In the genomic region with DNA sequence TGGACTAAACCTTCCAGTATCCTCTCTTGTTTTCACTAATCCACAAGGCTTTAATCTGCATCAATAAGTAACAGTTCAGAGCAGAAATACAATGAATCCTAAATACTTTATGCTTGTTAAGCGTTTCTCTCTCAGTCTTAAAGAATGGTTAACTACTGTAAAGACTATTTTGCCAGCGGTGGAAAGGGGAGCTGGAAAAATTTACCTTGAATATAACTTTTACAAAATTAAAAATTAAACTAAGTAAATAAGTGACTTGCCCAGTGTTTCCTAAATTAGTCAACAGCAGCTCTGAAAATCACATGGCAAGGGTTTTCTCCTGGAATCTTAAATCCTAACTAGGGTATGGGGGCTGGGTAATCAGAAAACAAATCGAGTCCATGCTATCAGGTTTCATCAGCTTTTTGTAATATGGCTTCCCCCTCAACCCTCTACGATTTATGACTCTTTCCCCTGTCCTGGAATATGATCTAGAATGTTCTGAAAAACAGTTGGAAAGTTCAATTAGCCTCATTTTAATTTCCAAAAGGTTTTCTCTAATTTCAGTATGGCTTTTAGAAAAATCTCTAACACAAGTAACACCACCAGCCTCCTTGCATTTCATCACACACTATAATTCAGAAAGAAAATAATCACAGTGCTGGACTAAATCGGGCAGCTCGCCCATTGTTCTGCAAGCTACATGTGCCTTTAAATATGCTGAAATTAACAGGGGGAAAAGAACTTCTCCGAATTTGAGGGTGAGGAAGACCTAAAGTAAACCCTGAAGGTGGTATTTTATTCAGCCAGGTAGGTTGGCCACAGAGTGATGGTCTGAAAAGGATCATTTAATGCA, we compare ENCODE assay signal across 22 cellular contexts.
"Had no signal": no experiment of that assay in that cellular context is flagged by ENCODE, and none has a peak within 500 bp of the region (broad histone marks: within the 10 kb centered on the region; RNA-seq: fewer than 3 reads in every experiment).

No MANE protein-coding gene starts in this region.

- H3K36me3 Mint-ChIP-seq: activated naive CD4-positive, alpha-beta T cell treated with anti-CD3 and anti-CD28 coated beads, Interleukin-2, amount 50 U/mL, for 24 hours; naive thymus-derived CD4-positive, alpha-beta T cell had no signal

- DNase-seq: activated CD4-positive, alpha-beta T cell treated with anti-CD3 and anti-CD28 coated beads for 1 hour; activated CD4-positive, alpha-beta T cell treated with anti-CD3 and anti-CD28 coated beads, Interleukin-2, amount 50 U/mL, for 1 hour; activated CD8-positive, alpha-beta T cell treated with anti-CD3 and anti-CD28 coated beads, Interleukin-2, amount 10 ng/mL, durations not matched to agents 7 days and 5 days; activated gamma-delta T cell treated with Interleukin-2 at 50 U/mL for 16 hours; colonic mucosa; dorsolateral prefrontal cortex; effector memory CD8-positive, alpha-beta T cell; esophagus squamous epithelium; foreskin fibroblast; left ventricle myocardium superior; mesendoderm; naive thymus-derived CD4-positive, alpha-beta T cell; retina; stimulated activated CD4-positive, alpha-beta T cell treated with anti-CD3 and anti-CD28 coated beads, Interleukin-4, amount 100 ng/mL, for 4 hours; stimulated activated naive CD8-positive, alpha-beta T cell treated with anti-CD3 and anti-CD28 coated beads, Interleukin-15, Interleukin-2, amounts not matched to agents 100 U/mL and 50 U/mL, for 24 hours; substantia nigra; T-helper 1 cell; thyroid gland had no signal

- H3K4me3 Mint-ChIP-seq: activated CD8-positive, alpha-beta T cell treated with anti-CD3 and anti-CD28 coated beads, Interleukin-2, amount 10 ng/mL, durations not matched to agents 7 days and 5 days; activated naive CD4-positive, alpha-beta T cell treated with anti-CD3 and anti-CD28 coated beads, Interleukin-2, amount 50 U/mL, for 24 hours; activated T-helper 1 cell treated with anti-CD3 and anti-CD28 coated beads, Interleukin-12 subunit alpha, Interleukin-12 subunit beta, Interleukin-2, Interleukin-4 antibody, amounts not matched to agents 30 ng/mL and 10 ng/mL and 1 ng/mL, durations not matched to agents 14 hours and 24 hours and 36 hours; central memory CD8-positive, alpha-beta T cell; effector memory CD8-positive, alpha-beta T cell; naive thymus-derived CD4-positive, alpha-beta T cell had no signal

- H3K36me3 ChIP-seq: colonic mucosa, esophagus squamous epithelium had no signal

- H3K27ac ChIP-seq: ascending aorta, colonic mucosa, dorsolateral prefrontal cortex, esophagus squamous epithelium, thyroid gland had no signal

- H3K4me1 ChIP-seq: ascending aorta, colonic mucosa, thyroid gland had no signal

- H3K27me3 ChIP-seq: ascending aorta, colonic mucosa, dorsolateral prefrontal cortex, thyroid gland had no signal

- H3K9me3 ChIP-seq: ascending aorta, colonic mucosa, esophagus squamous epithelium, thyroid gland had no signal

- H3K27ac Mint-ChIP-seq: activated CD8-positive, alpha-beta T cell treated with anti-CD3 and anti-CD28 coated beads, Interleukin-2, amount 10 ng/mL, durations not matched to agents 7 days and 5 days; activated naive CD4-positive, alpha-beta T cell treated with anti-CD3 and anti-CD28 coated beads, Interleukin-2, amount 50 U/mL, for 24 hours; activated T-helper 1 cell treated with anti-CD3 and anti-CD28 coated beads, Interleukin-12 subunit alpha, Interleukin-12 subunit beta, Interleukin-2, Interleukin-4 antibody, amounts not matched to agents 30 ng/mL and 10 ng/mL and 1 ng/mL, durations not matched to agents 14 hours and 24 hours and 36 hours; effector memory CD8-positive, alpha-beta T cell; naive thymus-derived CD4-positive, alpha-beta T cell had no signal

- H3K4me1 Mint-ChIP-seq: activated naive CD4-positive, alpha-beta T cell treated with anti-CD3 and anti-CD28 coated beads, Interleukin-2, amount 50 U/mL, for 24 hours; central memory CD8-positive, alpha-beta T cell had no signal

- ATAC-seq: activated CD8-positive, alpha-beta T cell treated with anti-CD3 and anti-CD28 coated beads, Interleukin-2, amount 10 ng/mL, durations not matched to agents 7 days and 5 days; effector memory CD8-positive, alpha-beta T cell; left ventricle myocardium superior; naive thymus-derived CD4-positive, alpha-beta T cell; stimulated activated naive CD8-positive, alpha-beta T cell treated with anti-CD3 and anti-CD28 coated beads, Interleukin-15, Interleukin-2, amounts not matched to agents 100 U/mL and 50 U/mL, for 24 hours had no signal

- H3K9me3 Mint-ChIP-seq: activated naive CD4-positive, alpha-beta T cell treated with anti-CD3 and anti-CD28 coated beads, Interleukin-2, amount 50 U/mL, for 24 hours; activated T-helper 1 cell treated with anti-CD3 and anti-CD28 coated beads, Interleukin-12 subunit alpha, Interleukin-12 subunit beta, Interleukin-2, Interleukin-4 antibody, amounts not matched to agents 30 ng/mL and 10 ng/mL and 1 ng/mL, durations not matched to agents 14 hours and 24 hours and 36 hours had no signal

- H3K4me3 ChIP-seq: ascending aorta, colonic mucosa, dorsolateral prefrontal cortex, esophagus squamous epithelium, thyroid gland had no signal
